8 cellular contexts compared by ENCODE assay signal in genomic region chr12:93785262-93786010, GRCh38.
DNase-seq lines count a peak whose midpoint lies in the region; ATAC-seq and TF ChIP-seq lines count a peak whose summit lies in the region.

No MANE protein-coding gene starts in this region.

- peak overlapping the region; percentile 80 for H3K27ac Mint-ChIP-seq in MCF 10A (ENCODE audit: low read depth, unreplicated experiment)

- no peaks in the 10 kb centered on the region for H3K27me3 Mint-ChIP-seq in MCF 10A (ENCODE audit: insufficient read depth, unreplicated experiment)

- DNase-seq in HCEC 1CT (peak; percentile 99), SW 1271 (lab: John Stamatoyannopoulos, UW) (peak; percentile 92 to 96), MCF 10A (ENCODE audit: unreplicated experiment) (peak; percentile 94), left colon (peak in 1 of 2 donors; percentile 39)
- peak; percentile 23 to 34 for DNase-seq in stimulated activated CD8-positive, alpha-beta memory T cell treated with anti-CD3 and anti-CD28 coated beads, Interleukin-7, amount 100 ng/mL, for 4 hours (ENCODE audit: low read depth in 2 of 2)

- BruUV-seq in MCF 10A (replicated peaks; lab: Mats Ljungman, UMichigan): TSS peak; percentile 58

- POLR2A ChIA-PET in MCF 10A (lab: Yijun Ruan, JAX): interaction anchor here (0.6 to 4.0 kb wide), 30 partner anchors 8 to 1757 kb away, joined by 3 to 49 read pairs (median 4); partner anchors contain the start of gene CRADD

- H3K9me3 Mint-ChIP-seq in MCF 10A (ENCODE audit: unreplicated experiment): no peaks in the 10 kb centered on the region

- intact Hi-C loops in MCF 10A (cut with micrococcal nuclease) (no loop called here), left colon (cut with DNase I, micrococcal nuclease) (no loop called here)

- peaks cover 29% of the 10 kb centered on the region for H3K4me1 Mint-ChIP-seq in MCF 10A (ENCODE audit: insufficient read depth, unreplicated experiment)

- TF ChIP-seq CTCF in MCF 10A (IDR thresholded peaks at IDR 0.05; ENCODE audit: unreplicated experiment): no peak

- peak; percentile 42 for ATAC-seq in left colon
- ATAC-seq in HG03457 (IDR thresholded peaks at IDR 0.05; ENCODE audit: unreplicated experiment): no peak
- ATAC-seq in GM21529 (IDR thresholded peaks at IDR 0.05; ENCODE audit: unreplicated experiment): no peak
- ATAC-seq in HG02884 (IDR thresholded peaks at IDR 0.05; ENCODE audit: unreplicated experiment): no peak

- CTCF ChIA-PET in MCF 10A (lab: Yijun Ruan, JAX): interaction anchor here (0.5 to 4.0 kb wide), 12 partner anchors 8 to 895 kb away, joined by 3 to 29 read pairs (median 4); no protein-coding TSS in a partner anchor

- no peaks in the 10 kb centered on the region for H3K36me3 Mint-ChIP-seq in MCF 10A (ENCODE audit: insufficient read depth, unreplicated experiment)

- H3K4me3 Mint-ChIP-seq in MCF 10A (ENCODE audit: unreplicated experiment): peak overlapping the region; percentile 3
